ENCODE assay signal across 8 cellular contexts in the genomic region with DNA sequence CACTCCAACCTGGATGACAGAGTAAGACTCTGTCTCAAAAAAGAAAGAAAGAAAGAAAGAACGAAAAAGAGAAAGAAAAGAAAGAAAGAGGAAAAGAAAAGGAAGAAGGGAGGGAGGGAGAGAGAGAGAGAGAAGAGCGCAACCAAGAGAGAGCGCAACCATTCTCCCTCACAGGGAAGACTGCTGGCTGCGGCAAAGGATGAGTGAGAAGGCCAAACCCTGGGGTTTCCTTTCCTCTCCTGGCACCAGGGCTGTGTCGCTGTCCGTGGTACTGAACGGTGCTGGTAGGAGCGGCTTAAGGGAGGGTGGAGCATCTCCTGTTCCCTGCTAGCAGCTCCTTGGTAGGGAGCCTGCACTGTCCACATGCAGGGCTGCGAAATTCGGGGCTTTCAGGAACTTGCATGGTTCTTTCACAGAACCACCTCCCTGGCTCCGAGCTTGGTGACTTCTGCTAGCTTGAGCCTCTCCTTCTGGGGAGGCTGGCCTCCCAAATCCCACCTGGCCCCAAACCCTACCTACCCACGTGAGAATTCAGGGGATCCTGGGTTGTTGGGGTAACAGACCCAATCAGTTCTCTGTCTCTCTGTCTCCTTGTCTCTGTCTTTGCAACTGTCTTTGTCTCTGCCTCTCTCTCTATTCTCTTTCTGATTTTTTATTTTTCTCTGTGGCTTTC. TPM values are rescaled to one million over a fixed set of nuclear protein-coding genes. Genes with fewer than 3 reads are reported as not detected.
DNase-seq lines count a peak whose midpoint lies in the region; ATAC-seq and TF ChIP-seq lines count a peak whose summit lies in the region.

No MANE protein-coding gene starts in this region.

- H3K27ac Mint-ChIP-seq in natural killer cell treated with Interleukin-12 subunit alpha and Interleukin-12 subunit beta and Interleukin-15 and Interleukin-18, amount 100 ng/mL, for 72 hours = no peak overlapping the region

- H3K36me3 Mint-ChIP-seq in natural killer cell treated with Interleukin-12 subunit alpha and Interleukin-12 subunit beta and Interleukin-15 and Interleukin-18, amount 100 ng/mL, for 72 hours = no peaks in the 10 kb centered on the region

- intact Hi-C loops in stomach (cut with DNase I; ENCODE audit: low total_unique reads) = no loop called here

- H3K9me3 ChIP-seq in stomach = peaks cover 0 to 21% (median 8%) of the 10 kb centered on the region in 4 donors

- peaks cover 8 to 9% of the 10 kb centered on the region in 2 donors for H3K27me3 Mint-ChIP-seq in natural killer cell treated with Interleukin-12 subunit alpha and Interleukin-12 subunit beta and Interleukin-15 and Interleukin-18, amount 100 ng/mL, for 72 hours

- H3K27me3 ChIP-seq in stomach = peaks cover 0 to 71% (median 0%) of the 10 kb centered on the region in 3 donors

- no peak overlapping the region for H3K4me3 ChIP-seq in stomach

- ATAC-seq in natural killer cell treated with Interleukin-12 subunit alpha and Interleukin-12 subunit beta and Interleukin-15 and Interleukin-18, amount 100 ng/mL, for 72 hours = no peak
- no peak for ATAC-seq in HG03025 (IDR thresholded peaks at IDR 0.05; ENCODE audit: low FRiP score, unreplicated experiment)

- peak; percentile 94 for DNase-seq in GM03348 (ENCODE audit: low spot score)
- DNase-seq in NOMO-1 (lab: John Stamatoyannopoulos, UW; ENCODE audit: unreplicated experiment in 2 of 2) = peak; percentile 49 to 59
- peak; percentile 49 for DNase-seq in activated CD8-positive, alpha-beta memory T cell treated with anti-CD3 and anti-CD28 coated beads, Interleukin-2, amount 50 U/mL, for 4 hours
- peak; percentile 31 for DNase-seq in epithelial cell of prostate (ENCODE audit: low read depth, low spot score)
- DNase-seq in natural killer cell treated with Interleukin-12 subunit alpha and Interleukin-12 subunit beta and Interleukin-15 and Interleukin-18, amount 100 ng/mL, for 72 hours (ENCODE audit: low spot score) = peak; percentile 68
- peak; percentile 70 for DNase-seq in stomach
- DNase-seq in NCI-H187 treated with DMSO at 0.1 percent for 48 hours (lab: John Stamatoyannopoulos, UW) = no peak

- TF ChIP-seq EP300 in stomach (IDR thresholded peaks at IDR 0.05) = no peak

- H3K4me3 Mint-ChIP-seq in natural killer cell treated with Interleukin-12 subunit alpha and Interleukin-12 subunit beta and Interleukin-15 and Interleukin-18, amount 100 ng/mL, for 72 hours = no peak overlapping the region

- no peak for TF ChIP-seq POLR2A in stomach (IDR thresholded peaks at IDR 0.05)

- no peaks in the 10 kb centered on the region for H3K4me1 Mint-ChIP-seq in natural killer cell treated with Interleukin-12 subunit alpha and Interleukin-12 subunit beta and Interleukin-15 and Interleukin-18, amount 100 ng/mL, for 72 hours (ENCODE audit: low read depth in 2 of 2)

- no peak for TF ChIP-seq CTCF in stomach (IDR thresholded peaks at IDR 0.05)

- no peaks in the 10 kb centered on the region for H3K4me1 ChIP-seq in stomach

- peaks cover 5% of the 10 kb centered on the region for H3K9me3 Mint-ChIP-seq in natural killer cell treated with Interleukin-12 subunit alpha and Interleukin-12 subunit beta and Interleukin-15 and Interleukin-18, amount 100 ng/mL, for 72 hours

- H3K27ac ChIP-seq in epithelial cell of prostate (no peak overlapping the region), stomach (no peak overlapping the region)

- whole genome bisulfite sequencing in stomach, 5 donors = 2 to 6% (median 4%) methylated on average over 12 of the region's 12 CpGs

- H3K36me3 ChIP-seq in stomach = no peaks in the 10 kb centered on the region

RNA-seq across cellular contexts. Expression of a gene that starts 51.1 kb away (rescaled TPM):
- total RNA-seq in natural killer cell treated with Interleukin-12 subunit alpha and Interleukin-12 subunit beta and Interleukin-15 and Interleukin-18, amount 100 ng/mL, for 72 hours = not detected
- total RNA-seq in stomach = not detected
- not detected for polyA plus RNA-seq in stomach
